Comparison of ENCODE assay signal across 2 cellular contexts in the genomic region with DNA sequence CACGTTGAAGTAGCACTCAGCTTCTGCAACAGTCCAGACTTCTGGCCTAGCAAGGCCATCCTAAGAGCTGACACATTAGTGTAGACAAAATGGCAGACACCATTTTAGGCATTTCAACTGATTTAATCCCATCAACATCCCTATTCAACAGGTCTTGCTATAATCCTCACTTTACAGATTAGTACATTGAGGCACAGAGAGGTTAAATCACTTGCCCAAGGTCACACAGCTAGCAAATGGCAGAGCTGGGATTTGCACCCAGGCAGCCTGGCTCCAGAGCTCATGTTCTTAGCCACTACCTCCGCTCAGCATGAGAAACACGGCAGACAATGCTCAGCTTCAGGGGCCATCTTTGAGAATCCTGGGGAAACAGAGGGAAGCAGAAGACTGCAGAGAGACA.
TF ChIP-seq lines count a peak whose summit lies in the region.

No MANE protein-coding gene starts in this region.

TF ChIP-seq in HepG2, 621 proteins besides CTCF, POLR2A, EP300 and RAD21:
- TF ChIP-seq FOXK2 (IDR thresholded peaks at IDR 0.05) = no peak
- TF ChIP-seq, protein P1, sequence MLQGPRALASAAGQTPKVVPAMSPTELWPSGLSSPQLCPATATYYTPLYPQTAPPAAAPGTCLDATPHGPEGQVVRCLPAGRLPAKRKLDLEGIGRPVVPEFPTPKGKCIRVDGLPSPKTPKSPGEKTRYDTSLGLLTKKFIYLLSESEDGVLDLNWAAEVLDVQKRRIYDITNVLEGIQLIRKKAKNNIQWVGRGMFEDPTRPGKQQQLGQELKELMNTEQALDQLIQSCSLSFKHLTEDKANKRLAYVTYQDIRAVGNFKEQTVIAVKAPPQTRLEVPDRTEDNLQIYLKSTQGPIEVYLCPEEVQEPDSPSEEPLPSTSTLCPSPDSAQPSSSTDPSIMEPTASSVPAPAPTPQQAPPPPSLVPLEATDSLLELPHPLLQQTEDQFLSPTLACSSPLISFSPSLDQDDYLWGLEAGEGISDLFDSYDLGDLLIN (CRISPR knock-in tag; IDR thresholded peaks at IDR 0.05; ENCODE audit: borderline replicate concordance) = no peak
- TF ChIP-seq, protein P2, sequence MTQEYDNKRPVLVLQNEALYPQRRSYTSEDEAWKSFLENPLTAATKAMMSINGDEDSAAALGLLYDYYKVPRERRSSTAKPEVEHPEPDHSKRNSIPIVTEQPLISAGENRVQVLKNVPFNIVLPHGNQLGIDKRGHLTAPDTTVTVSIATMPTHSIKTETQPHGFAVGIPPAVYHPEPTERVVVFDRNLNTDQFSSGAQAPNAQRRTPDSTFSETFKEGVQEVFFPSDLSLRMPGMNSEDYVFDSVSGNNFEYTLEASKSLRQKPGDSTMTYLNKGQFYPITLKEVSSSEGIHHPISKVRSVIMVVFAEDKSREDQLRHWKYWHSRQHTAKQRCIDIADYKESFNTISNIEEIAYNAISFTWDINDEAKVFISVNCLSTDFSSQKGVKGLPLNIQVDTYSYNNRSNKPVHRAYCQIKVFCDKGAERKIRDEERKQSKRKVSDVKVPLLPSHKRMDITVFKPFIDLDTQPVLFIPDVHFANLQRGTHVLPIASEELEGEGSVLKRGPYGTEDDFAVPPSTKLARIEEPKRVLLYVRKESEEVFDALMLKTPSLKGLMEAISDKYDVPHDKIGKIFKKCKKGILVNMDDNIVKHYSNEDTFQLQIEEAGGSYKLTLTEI (CRISPR knock-in tag; conservative IDR thresholded peaks at IDR 0.05) = no peak
- no peak for TF ChIP-seq ZKSCAN1 (IDR thresholded peaks at IDR 0.05; ENCODE audit: low read length)
- TF ChIP-seq ZNF768 (CRISPR knock-in tag; IDR thresholded peaks at IDR 0.05) = peak; percentile 78
- no peak for TF ChIP-seq XRCC5 (optimal IDR thresholded peaks at IDR 0.05; ENCODE audit: low read length)

TF ChIP-seq in H1, 55 proteins besides CTCF, POLR2A, EP300 and RAD21:
- TF ChIP-seq KDM1A (IDR thresholded peaks at IDR 0.05; ENCODE audit: borderline replicate concordance, low read length) (peak; percentile 58; the same call in 1 of the 2 replicates), TAF1 (IDR thresholded peaks at IDR 0.05; ENCODE audit: low read depth, low read length) (no peak), SRF (IDR thresholded peaks at IDR 0.05; ENCODE audit: low read depth, low read length) (no peak), ZNF274 (IDR thresholded peaks at IDR 0.05; ENCODE audit: borderline replicate concordance, extremely low read depth, low read length) (no peak)
- TF ChIP-seq, protein P3, sequence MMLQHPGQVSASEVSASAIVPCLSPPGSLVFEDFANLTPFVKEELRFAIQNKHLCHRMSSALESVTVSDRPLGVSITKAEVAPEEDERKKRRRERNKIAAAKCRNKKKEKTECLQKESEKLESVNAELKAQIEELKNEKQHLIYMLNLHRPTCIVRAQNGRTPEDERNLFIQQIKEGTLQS (IDR thresholded peaks at IDR 0.05; ENCODE audit: insufficient read depth, low read depth, low read length) = no peak
